8 cellular contexts compared by ENCODE assay signal in genomic region chr13:94968757-94969086, GRCh38.
DNase-seq lines count a peak whose midpoint lies in the region; ATAC-seq and TF ChIP-seq lines count a peak whose summit lies in the region.

No MANE protein-coding gene starts in this region.

- CTCF ChIA-PET in CD4-positive, alpha-beta T cell (lab: Charles Lee): no interaction called here

- ATAC-seq in CD4-positive, alpha-beta T cell (ENCODE audit: poor library complexity): no peak
- no peak for ATAC-seq in HG03378 (IDR thresholded peaks at IDR 0.05; ENCODE audit: unreplicated experiment)

- H3K36me3 ChIP-seq in SJCRH30 (no peaks in the 10 kb centered on the region), neuron (ENCODE audit: insufficient read depth, low read length) (no peaks in the 10 kb centered on the region), BE2C (no peaks in the 10 kb centered on the region), thyroid gland (no peaks in the 10 kb centered on the region)

- H3K4me3 Mint-ChIP-seq in CD4-positive, alpha-beta T cell: peak overlapping the region; percentile 20

- H2AFZ ChIP-seq in neuron (ENCODE audit: low read depth, low read length): peak overlapping the region; percentile 68

- 11 to 13% methylated on average over 7 of the region's 7 CpGs for WGBS in thyroid gland, 2 donors

- TF ChIP-seq CTCF in CD4-positive, alpha-beta T cell (IDR thresholded peaks at IDR 0.05): no peak
- no peak for TF ChIP-seq CTCF in fibroblast of the aortic adventitia (IDR thresholded peaks at IDR 0.05; ENCODE audit: insufficient read depth, low read length)
- no peak for TF ChIP-seq CTCF in BE2C (IDR thresholded peaks at IDR 0.05; ENCODE audit: low read depth, low read length)
- no peak for TF ChIP-seq CTCF in thyroid gland (IDR thresholded peaks at IDR 0.05)

- H3K9me3 ChIP-seq in CD4-positive, alpha-beta T cell (ENCODE audit: control insufficient read depth, low read length): no peaks in the 10 kb centered on the region
- H3K9me3 ChIP-seq in SJCRH30 (replicated peaks) (no peaks in the 10 kb centered on the region), neuron (ENCODE audit: low read length) (no peaks in the 10 kb centered on the region), BE2C (no peaks in the 10 kb centered on the region; the same call in 1 of the 2 replicates), thyroid gland (no peaks in the 10 kb centered on the region)

- POLR2A ChIA-PET in CD4-positive, alpha-beta T cell (lab: Charles Lee): no interaction called here

- intact Hi-C loops in CD4-positive, alpha-beta T cell (cut with DNase I, micrococcal nuclease): no loop called here
- intact Hi-C loops in thyroid gland (cut with DNase I): no loop called here

- no peaks in the 10 kb centered on the region for H3K9me3 Mint-ChIP-seq in CD4-positive, alpha-beta T cell

- H3K27ac Mint-ChIP-seq in CD4-positive, alpha-beta T cell: no peak overlapping the region

- H3K4me3 ChIP-seq in SJCRH30 (peak overlapping the region; percentile 65), fibroblast of the aortic adventitia (ENCODE audit: low read depth, low read length) (peak overlapping the region; percentile 44), neuron (ENCODE audit: low read length) (peak overlapping the region; percentile 74), BE2C (ENCODE audit: low read depth, low read length) (no peak overlapping the region), thyroid gland (replicated peaks in 1 of 3) (no peak overlapping the region)

- H3K4me1 ChIP-seq in SJCRH30 (no peaks in the 10 kb centered on the region), neuron (ENCODE audit: insufficient read depth, low read length) (peaks cover 55% of the 10 kb centered on the region), BE2C (no peaks in the 10 kb centered on the region), thyroid gland (peaks cover 0 to 11% of the 10 kb centered on the region in 2 donors)

- no peak for TF ChIP-seq POLR2A in thyroid gland (IDR thresholded peaks at IDR 0.05)

- no peak for DNase-seq in CD4-positive, alpha-beta T cell
- DNase-seq in SJCRH30 (no peak), fibroblast of the aortic adventitia (ENCODE audit: low read depth) (peak; percentile 4), BE2C (no peak), inferior parietal cortex (ENCODE audit: extremely low spot score) (no peak), thyroid gland (no peak)

- no peaks in the 10 kb centered on the region for H3K36me3 Mint-ChIP-seq in CD4-positive, alpha-beta T cell (ENCODE audit: low read depth)

- H3K27me3 Mint-ChIP-seq in CD4-positive, alpha-beta T cell: peaks cover 75% of the 10 kb centered on the region

- H3K27me3 ChIP-seq in CD4-positive, alpha-beta T cell (ENCODE audit: control insufficient read depth, insufficient read depth, low read length): peaks cover 68% of the 10 kb centered on the region
- H3K27me3 ChIP-seq in SJCRH30 (0 out of 2 replicates have a peak, but pooled peaks cover 5% of the 10 kb centered on the region), neuron (ENCODE audit: insufficient read depth, low read length) (no peaks in the 10 kb centered on the region), BE2C (peaks cover 90% of the 10 kb centered on the region), thyroid gland (peaks cover 18% of the 10 kb centered on the region)

- no peak overlapping the region for H3K27ac ChIP-seq in CD4-positive, alpha-beta T cell (ENCODE audit: low read depth, low read length)
- H3K27ac ChIP-seq in SJCRH30 (no peak overlapping the region), thyroid gland (no peak overlapping the region)

- peaks cover 11% of the 10 kb centered on the region for H3K4me1 Mint-ChIP-seq in CD4-positive, alpha-beta T cell (ENCODE audit: low read depth)

Comparison
In these comparisons a context has a peak if more than half of its experiments do, and no peak if none do; other contexts are left out.
1. H3K4me3 ChIP-seq: peak in SJCRH30 (single experiment), fibroblast of the aortic adventitia (single experiment) and neuron (single experiment); none in BE2C (single experiment) and thyroid gland (0 of 3).